ENCODE assay signal across 30 cellular contexts in genomic region chr9:13478235-13478634, GRCh38.
DNase-seq lines count a peak whose midpoint lies in the region; ATAC-seq, FAIRE-seq and TF ChIP-seq lines count a peak whose summit lies in the region.
"Had no signal": no experiment of that assay in that cellular context is flagged by ENCODE, and none has a peak within 500 bp of the region (broad histone marks: within the 10 kb centered on the region; RNA-seq: fewer than 3 reads in every experiment).

No MANE protein-coding gene starts in this region.

- H3K4me3 ChIP-seq in adipocyte (ENCODE audit: low read length): peak overlapping the region; percentile 27
- H3K4me3 ChIP-seq: gastrocnemius medialis, pancreas, PC-9, spleen, tibial nerve had no signal

- no peaks in the 10 kb centered on the region for H3K27me3 ChIP-seq in adipocyte (replicated peaks; ENCODE audit: control insufficient read depth, insufficient read depth, low read length)
- H3K27me3 ChIP-seq: gastrocnemius medialis, pancreas, spleen, tibial nerve had no signal

- ATAC-seq in GM19452 (IDR thresholded peaks at IDR 0.05; ENCODE audit: unreplicated experiment) (no peak), GM18517 (IDR thresholded peaks at IDR 0.05; ENCODE audit: unreplicated experiment) (no peak)
- ATAC-seq: activated CD4-positive, alpha-beta T cell treated with anti-CD3 and anti-CD28 coated beads for 36 hours; natural killer cell treated with Interleukin-12 subunit alpha and Interleukin-12 subunit beta and Interleukin-15 and Interleukin-18, amount 100 ng/mL, for 72 hours; right cardiac atrium had no signal

- peaks cover 10% of the 10 kb centered on the region for H3K36me3 Mint-ChIP-seq in nephron (ENCODE audit: low read depth)
- H3K36me3 Mint-ChIP-seq: activated naive CD8-positive, alpha-beta T cell had no signal

- peaks cover 25% of the 10 kb centered on the region for H3K4me1 ChIP-seq in adipocyte (ENCODE audit: control insufficient read depth, insufficient read depth, low read length)
- H3K4me1 ChIP-seq: spleen had no signal

- peak overlapping the region; percentile 30 for H3K9ac ChIP-seq in adipocyte (ENCODE audit: low read length)

- H3K4me3 Mint-ChIP-seq in nephron: no peak overlapping the region
- H3K4me3 Mint-ChIP-seq: activated CD4-positive, alpha-beta T cell treated with anti-CD3 and anti-CD28 coated beads for 36 hours; activated naive CD8-positive, alpha-beta T cell; brain; HFFc6; immature natural killer cell; natural killer cell treated with Interleukin-12 subunit alpha and Interleukin-12 subunit beta and Interleukin-15 and Interleukin-18, amount 100 ng/mL, for 72 hours; T-helper 2 cell treated with Interferon-gamma antibody and Interleukin-4, amounts not matched to agents 5 μg/mL and 100 μg/mL, for 36 hours had no signal

- peaks cover 21% of the 10 kb centered on the region for H3K9me3 ChIP-seq in adipocyte (ENCODE audit: control insufficient read depth, low read length)
- H3K9me3 ChIP-seq: gastrocnemius medialis, pancreas had no signal

- TF ChIP-seq POLR2A in GM12892 (IDR thresholded peaks at IDR 0.05; ENCODE audit: low read depth, low read length): no peak

- DNase-seq in EH (ENCODE audit: low read depth) (peak; percentile 33), adipocyte (ENCODE audit: low read depth) (peak; percentile 47), fibroblast of gingiva (ENCODE audit: low read depth) (peak; percentile 33), GM12892 (ENCODE audit: insufficient read length) (no peak)
- DNase-seq: activated CD4-positive, alpha-beta T cell treated with anti-CD3 and anti-CD28 coated beads for 36 hours; activated CD8-positive, alpha-beta memory T cell treated with anti-CD3 and anti-CD28 coated beads for 24 hours; activated effector memory CD4-positive, alpha-beta T cell treated with Interleukin-2 at 50 U/mL for 16 hours; C1 segment of cervical spinal cord; COR-L47; effector CD4-positive, alpha-beta T cell; gastrocnemius medialis; HFFc6; hippocampal formation; immature natural killer cell; Kasumi-1; NCI-H2171; NCI-H510A treated with DMSO at 0.1 percent for 48 hours; pancreas; PC-9; right cardiac atrium; Right ventricle myocardium superior; spleen had no signal

- TF ChIP-seq CTCF in nephron (IDR thresholded peaks at IDR 0.05; ENCODE audit: unreplicated experiment in 3 of 3): no peak

- peaks cover 4% of the 10 kb centered on the region for H3K27me3 Mint-ChIP-seq in nephron (ENCODE audit: low read depth)
- H3K27me3 Mint-ChIP-seq: activated CD4-positive, alpha-beta T cell treated with anti-CD3 and anti-CD28 coated beads for 36 hours; activated naive CD8-positive, alpha-beta T cell; natural killer cell treated with Interleukin-12 subunit alpha and Interleukin-12 subunit beta and Interleukin-15 and Interleukin-18, amount 100 ng/mL, for 72 hours had no signal

- no peaks in the 10 kb centered on the region for H3K36me3 ChIP-seq in adipocyte (ENCODE audit: control insufficient read depth, insufficient read depth, low read length, severe bottlenecking)
- H3K36me3 ChIP-seq: gastrocnemius medialis, pancreas, spleen, tibial nerve had no signal

- peak overlapping the region; percentile 14 to 80 (median 41) for H3K27ac Mint-ChIP-seq in nephron
- H3K27ac Mint-ChIP-seq: activated CD4-positive, alpha-beta T cell treated with anti-CD3 and anti-CD28 coated beads for 36 hours; activated naive CD8-positive, alpha-beta T cell; HFFc6; natural killer cell treated with Interleukin-12 subunit alpha and Interleukin-12 subunit beta and Interleukin-15 and Interleukin-18, amount 100 ng/mL, for 72 hours; T-helper 2 cell treated with Interferon-gamma antibody and Interleukin-4, amounts not matched to agents 5 μg/mL and 100 μg/mL, for 36 hours had no signal

- no peak for FAIRE-seq in GM12892 (lab: Jason Lieb, UNC)
- FAIRE-seq: pancreas had no signal

- peaks cover 14% of the 10 kb centered on the region for H3K4me1 Mint-ChIP-seq in nephron
- H3K4me1 Mint-ChIP-seq: activated CD4-positive, alpha-beta T cell treated with anti-CD3 and anti-CD28 coated beads for 36 hours; immature natural killer cell had no signal

- peaks cover 31% of the 10 kb centered on the region for H3K9me3 Mint-ChIP-seq in nephron
- H3K9me3 Mint-ChIP-seq: HFFc6 had no signal
